ENCODE assay signal across 8 cellular contexts in genomic region chr13:49495783-49496762, GRCh38. TPM values are rescaled to one million over a fixed set of nuclear protein-coding genes. Genes with fewer than 3 reads are reported as not detected.
DNase-seq lines count a peak whose midpoint lies in the region; ATAC-seq, FAIRE-seq and TF ChIP-seq lines count a peak whose summit lies in the region.

Gene PHF11, plus strand, starts transcription at chr13:49495953. Its CDS starts 49 bp downstream, at chr13:49496002.

- DNase-seq in GM18507 (ENCODE audit: extremely low spot score, insufficient read length, low read depth), result peak; percentile 77
- DNase-seq in NCI-H460 (ENCODE audit: extremely low read depth, low read depth), result peak; percentile 41
- peak; percentile 91 for DNase-seq in activated CD8-positive, alpha-beta memory T cell treated with anti-CD3 and anti-CD28 coated beads for 24 hours
- DNase-seq in effector CD4-positive, alpha-beta T cell, result peak; percentile 80
- peak; percentile 87 for DNase-seq in lung (ENCODE audit: low spot score)
- DNase-seq in stimulated activated CD4-positive, alpha-beta T cell treated with anti-CD3 and anti-CD28 coated beads, TNF-alpha, amount 100 ng/mL, for 48 hours (ENCODE audit: low read depth in 3 of 3), result peak; percentile 81 to 86 (median 81)
- DNase-seq in NCI-H1436 treated with DMSO at 0.1 percent for 48 hours (lab: John Stamatoyannopoulos, UW), result no peak

- H3K4me1 ChIP-seq in lung (ENCODE audit: control insufficient read depth in 2 of 2, insufficient read depth in 2 of 2, low read length in 2 of 2), result no peaks in the 10 kb centered on the region

- H3K4me3 ChIP-seq in lung, result peak within 1 kb of the TSS; percentile 67

- 3% methylated on average over 58 to 71 of the region's 71 CpGs for WGBS in lung, 2 donors

- peak within 1 kb of the TSS; percentile 68 to 98 for H3K27ac ChIP-seq in lung (ENCODE audit: low read depth in 1 of 2, low read length in 1 of 2)

- H3K9me3 ChIP-seq in lung (ENCODE audit: control insufficient read depth in 2 of 2, insufficient read depth in 1 of 2, low read length in 1 of 2), result no peaks in the 10 kb centered on the region

- peak; percentile 87 for ATAC-seq in HG02798 (IDR thresholded peaks at IDR 0.05; ENCODE audit: poor library complexity, unreplicated experiment)
- ATAC-seq in lung (ENCODE audit: insufficient read depth, low FRiP score), result peak; percentile 87

- H3K36me3 ChIP-seq in lung (ENCODE audit: control insufficient read depth in 2 of 2, insufficient read depth in 2 of 2, low read length in 2 of 2), result peaks cover 0 to 10% of the 10 kb centered on the region in 2 donors

- H3K27me3 ChIP-seq in lung (ENCODE audit: control insufficient read depth, insufficient read depth), result no peaks in the 10 kb centered on the region

- peak; percentile 96 for FAIRE-seq in GM18507 (lab: Jason Lieb, UNC)

- TF ChIP-seq CTCF in lung (IDR thresholded peaks at IDR 0.05; ENCODE audit: control extremely low read depth, extremely low read depth), result no peak

RNA-seq across cellular contexts. Expression of gene PHF11, which starts in this region (rescaled TPM):
- total RNA-seq in NCI-H460 (2014; rRNA removed; shearing (Covaris generic)), result 9.2 and 9.4 TPM in 2 replicates
- polyA plus RNA-seq in NCI-H460 (2014; cell fraction: nucleus; rRNA removed), result 19.8 and 34.5 TPM in 2 replicates
- 10 to 100 TPM; 40.4 to 46.1 TPM for total RNA-seq in lung
- polyA plus RNA-seq in lung, result 10 to 100 TPM; 46.5 to 76.2 TPM
